ENCODE assay signal across 14 cellular contexts in the genomic region with DNA sequence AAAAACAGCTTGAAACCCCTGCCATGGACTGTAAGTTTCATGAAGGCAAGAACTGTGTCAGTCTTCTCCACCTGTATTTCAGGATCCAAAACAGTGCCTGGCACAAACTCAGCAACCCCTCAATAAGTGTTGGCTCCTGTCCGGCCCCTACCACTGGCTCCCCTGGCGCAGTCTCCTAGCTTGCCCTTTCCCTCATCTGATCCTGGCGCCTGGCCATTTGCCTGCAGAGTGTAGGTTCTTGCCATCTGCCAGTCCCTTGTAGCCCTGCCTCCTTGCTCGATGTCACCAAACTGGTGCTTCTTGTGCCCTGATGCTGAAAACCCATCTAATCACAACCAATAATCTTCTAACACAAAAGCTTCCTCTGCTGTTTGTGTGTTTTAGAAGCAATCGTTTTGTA.
"Had no signal": no experiment of that assay in that cellular context is flagged by ENCODE, and none has a peak within 500 bp of the region (broad histone marks: within the 10 kb centered on the region; RNA-seq: fewer than 3 reads in every experiment).

No MANE protein-coding gene starts in this region.

- DNase-seq: activated B cell treated with CpG ODN at 0.5 μM for 24 hours; activated CD4-positive, alpha-beta memory T cell treated with anti-CD3 and anti-CD28 coated beads for 36 hours; activated CD4-positive, alpha-beta T cell treated with anti-CD3 and anti-CD28 coated beads for 4 hours; activated gamma-delta T cell treated with Interleukin-2 at 50 U/mL for 16 hours; activated T-cell treated with anti-CD3 and anti-CD28 coated beads for 4 hours; effector memory CD8-positive, alpha-beta T cell; esophagus squamous epithelium; left colon; lower lobe of right lung; natural killer cell; retina; stimulated activated naive B cell treated with anti-CD40 and anti-IgM and Interleukin-4, amounts not matched to agents 10 μg/mL and 1 μg/mL and 100 μg/mL, for 72 hours; upper lobe of left lung had no signal

- H3K27me3 ChIP-seq: upper lobe of left lung had no signal

- H3K9me3 ChIP-seq: esophagus squamous epithelium, lower lobe of right lung, thoracic aorta, upper lobe of left lung had no signal

- H3K4me3 ChIP-seq: esophagus squamous epithelium, lower lobe of right lung, thoracic aorta, upper lobe of left lung had no signal

- ATAC-seq: effector memory CD8-positive, alpha-beta T cell; left colon; lower lobe of right lung; natural killer cell; stimulated activated naive B cell treated with anti-CD40 and anti-IgM and Interleukin-4, amounts not matched to agents 10 μg/mL and 1 μg/mL and 100 μg/mL, for 72 hours had no signal

- H3K36me3 ChIP-seq: esophagus squamous epithelium, lower lobe of right lung, thoracic aorta, upper lobe of left lung had no signal

- H3K27ac ChIP-seq: esophagus squamous epithelium, lower lobe of right lung, thoracic aorta, upper lobe of left lung had no signal

- H3K4me1 ChIP-seq: lower lobe of right lung had no signal
